Comparison of ENCODE assay signal across 12 cellular contexts in the genomic region with DNA sequence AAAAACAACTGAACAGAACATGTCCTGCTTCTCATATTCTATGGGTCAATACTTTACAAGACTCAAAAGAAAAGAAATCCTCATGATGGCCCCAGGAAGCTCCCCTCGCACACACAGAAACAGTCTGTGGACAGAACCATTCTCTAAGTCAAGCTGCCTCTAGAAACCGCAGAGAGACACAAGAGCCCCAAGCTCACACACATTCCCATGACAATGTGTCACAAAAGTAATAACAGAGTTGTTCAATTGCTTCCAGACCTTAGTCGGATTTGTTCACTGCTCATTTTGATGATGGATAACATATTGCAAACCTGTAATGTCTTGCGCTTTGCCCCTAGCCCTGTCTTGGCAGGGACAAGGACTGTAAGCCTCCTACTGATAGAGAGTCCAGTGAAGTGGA.
DNase-seq lines count a peak whose midpoint lies in the region; ATAC-seq, FAIRE-seq and TF ChIP-seq lines count a peak whose summit lies in the region.
"Had no signal": no experiment of that assay in that cellular context is flagged by ENCODE, and none has a peak within 500 bp of the region (broad histone marks: within the 10 kb centered on the region; RNA-seq: fewer than 3 reads in every experiment).

No MANE protein-coding gene starts in this region.

- H3K4me3 Mint-ChIP-seq in stimulated activated memory B cell treated with anti-CD40 and anti-IgM and Interleukin-4, amounts not matched to agents 10 μg/mL and 1 μg/mL and 100 μg/mL, for 72 hours = no peak overlapping the region
- H3K4me3 Mint-ChIP-seq in stimulated activated naive CD8-positive, alpha-beta T cell treated with anti-CD3 and anti-CD28 coated beads, Interleukin-15, amount 100 ng/mL, for 72 hours = no peak overlapping the region

- peaks cover 4 to 27% of the 10 kb centered on the region in 2 experiments for H3K36me3 ChIP-seq in keratinocyte (ENCODE audit: control insufficient read depth in 2 of 2, extremely low read depth in 1 of 2, insufficient read depth in 2 of 2, low read length in 2 of 2)
- peaks cover 11 to 13% of the 10 kb centered on the region in 2 donors for H3K36me3 ChIP-seq in kidney (ENCODE audit: control insufficient read depth in 1 of 2, insufficient read depth in 2 of 2, low read length in 2 of 2)

- intact Hi-C loops in kidney (cut with DNase I) = no loop called here

- peaks cover 7% of the 10 kb centered on the region for H4K20me1 ChIP-seq in keratinocyte (ENCODE audit: control insufficient read depth, extremely low read depth, insufficient read depth, low read length)

- H3K79me2 ChIP-seq in keratinocyte (ENCODE audit: control insufficient read depth, insufficient read depth, low read length) = peaks cover 11% of the 10 kb centered on the region

- ATAC-seq in stimulated activated memory B cell treated with anti-CD40 and anti-IgM and Interleukin-4, amounts not matched to agents 10 μg/mL and 1 μg/mL and 100 μg/mL, for 72 hours = peak; percentile 34
- no peak for ATAC-seq in stimulated activated naive CD8-positive, alpha-beta T cell treated with anti-CD3 and anti-CD28 coated beads, Interleukin-15, amount 100 ng/mL, for 72 hours
- ATAC-seq: HCT116 had no signal

- dilution Hi-C loops in keratinocyte (cut with MboI; ENCODE audit: extremely low pct_ligation_motif_present, low sequenced_read_pairs) = no loop called here

- FAIRE-seq in keratinocyte (lab: Jason Lieb, UNC) = no peak
- FAIRE-seq in kidney (lab: Jason Lieb, UNC) = no peak

- peak overlapping the region; percentile 78 for H3K4me2 ChIP-seq in keratinocyte (ENCODE audit: control insufficient read depth, extremely low read depth, insufficient read depth, low read depth, low read length)
- H3K4me2 ChIP-seq: PC-9 had no signal

- no peak overlapping the region for H3K9ac ChIP-seq in keratinocyte (ENCODE audit: control insufficient read depth, extremely low read depth, insufficient read depth, low read length)
- H3K9ac ChIP-seq in kidney (ENCODE audit: low read length in 2 of 2) = no peak overlapping the region

- H3K36me3 Mint-ChIP-seq in stimulated activated memory B cell treated with anti-CD40 and anti-IgM and Interleukin-4, amounts not matched to agents 10 μg/mL and 1 μg/mL and 100 μg/mL, for 72 hours = no peaks in the 10 kb centered on the region

- TF ChIP-seq CTCF in keratinocyte (optimal IDR thresholded peaks at IDR 0.05 in 1 of 3, IDR thresholded peaks at IDR 0.05 in 1 of 3, conservative IDR thresholded peaks at IDR 0.05 in 1 of 3; ENCODE audit: extremely low read depth in 1 of 3, insufficient read depth in 2 of 3, low read length in 3 of 3) (no peak), kidney (IDR thresholded peaks at IDR 0.05; ENCODE audit: borderline replicate concordance, extremely low read depth, insufficient read depth) (no peak)

- no peaks in the 10 kb centered on the region for H3K9me3 Mint-ChIP-seq in stimulated activated memory B cell treated with anti-CD40 and anti-IgM and Interleukin-4, amounts not matched to agents 10 μg/mL and 1 μg/mL and 100 μg/mL, for 72 hours
- no peaks in the 10 kb centered on the region for H3K9me3 Mint-ChIP-seq in stimulated activated naive CD8-positive, alpha-beta T cell treated with anti-CD3 and anti-CD28 coated beads, Interleukin-15, amount 100 ng/mL, for 72 hours

- H3K9me3 ChIP-seq in keratinocyte (ENCODE audit: control insufficient read depth, low read depth, low read length) (no peaks in the 10 kb centered on the region), kidney (ENCODE audit: control insufficient read depth in 1 of 2, low read length in 2 of 2) (no peaks in the 10 kb centered on the region)

- no peak overlapping the region for H3K4me3 ChIP-seq in keratinocyte (ENCODE audit: control insufficient read depth in 2 of 3, extremely low read depth in 1 of 3, insufficient read depth in 2 of 3, low read depth in 1 of 3, low read length in 3 of 3)
- no peak overlapping the region for H3K4me3 ChIP-seq in kidney (ENCODE audit: low read length in 2 of 2)
- H3K4me3 ChIP-seq: PC-9 had no signal

- DNase-seq in GM04504 (ENCODE audit: low read depth) = peak; percentile 91
- DNase-seq in keratinocyte (ENCODE audit: low read depth, low spot score) = no peak
- no peak for DNase-seq in NCI-H2029 treated with DMSO at 0.1 percent for 48 hours (lab: John Stamatoyannopoulos, UW)
- no peak for DNase-seq in stimulated activated naive CD8-positive, alpha-beta T cell treated with anti-CD3 and anti-CD28 coated beads, Interleukin-15, amount 100 ng/mL, for 72 hours
- DNase-seq in kidney = no peak
- no peak for DNase-seq in SK-N-DZ (ENCODE audit: low spot score)
- DNase-seq: COR-L47, NCI-H226, PC-9 had no signal

- no peak overlapping the region for H2AFZ ChIP-seq in keratinocyte (ENCODE audit: control insufficient read depth, low read length)
- H2AFZ ChIP-seq: PC-9 had no signal

- H3K4me1 Mint-ChIP-seq in stimulated activated memory B cell treated with anti-CD40 and anti-IgM and Interleukin-4, amounts not matched to agents 10 μg/mL and 1 μg/mL and 100 μg/mL, for 72 hours = no peaks in the 10 kb centered on the region
- peaks cover 8% of the 10 kb centered on the region for H3K4me1 Mint-ChIP-seq in stimulated activated naive CD8-positive, alpha-beta T cell treated with anti-CD3 and anti-CD28 coated beads, Interleukin-15, amount 100 ng/mL, for 72 hours

- H3K27me3 ChIP-seq in keratinocyte (ENCODE audit: control insufficient read depth, extremely low read depth, insufficient read depth, low read length) = no peaks in the 10 kb centered on the region

- peak overlapping the region; percentile 24 for H3K27ac ChIP-seq in angular gyrus (ENCODE audit: low read depth, low read length)
- peak overlapping the region; percentile 87 for H3K27ac ChIP-seq in keratinocyte (ENCODE audit: control insufficient read depth, insufficient read depth, low read length)
- H3K27ac ChIP-seq in kidney (ENCODE audit: low read depth in 2 of 2, low read length in 2 of 2) = peak overlapping the region in 1 of 2 donors; percentile 14
- H3K27ac ChIP-seq: PC-9 had no signal

- H3K4me1 ChIP-seq in keratinocyte (ENCODE audit: control insufficient read depth, extremely low read depth, insufficient read depth, low read length) (peaks cover 41% of the 10 kb centered on the region), kidney (ENCODE audit: control insufficient read depth in 1 of 2, insufficient read depth in 1 of 2, low read depth in 1 of 2, low read length in 2 of 2) (peaks cover 18 to 20% of the 10 kb centered on the region in 2 donors)

- H3K27me3 Mint-ChIP-seq in stimulated activated memory B cell treated with anti-CD40 and anti-IgM and Interleukin-4, amounts not matched to agents 10 μg/mL and 1 μg/mL and 100 μg/mL, for 72 hours = no peaks in the 10 kb centered on the region
- no peaks in the 10 kb centered on the region for H3K27me3 Mint-ChIP-seq in stimulated activated naive CD8-positive, alpha-beta T cell treated with anti-CD3 and anti-CD28 coated beads, Interleukin-15, amount 100 ng/mL, for 72 hours

- H3K27ac Mint-ChIP-seq in stimulated activated memory B cell treated with anti-CD40 and anti-IgM and Interleukin-4, amounts not matched to agents 10 μg/mL and 1 μg/mL and 100 μg/mL, for 72 hours = no peak overlapping the region
- H3K27ac Mint-ChIP-seq in stimulated activated naive CD8-positive, alpha-beta T cell treated with anti-CD3 and anti-CD28 coated beads, Interleukin-15, amount 100 ng/mL, for 72 hours = no peak overlapping the region

- no peaks in the 10 kb centered on the region for H3K9me1 ChIP-seq in keratinocyte (ENCODE audit: control insufficient read depth, extremely low read depth, insufficient read depth, low read length)
